Comparison of ENCODE assay signal across 8 cellular contexts in the genomic region with DNA sequence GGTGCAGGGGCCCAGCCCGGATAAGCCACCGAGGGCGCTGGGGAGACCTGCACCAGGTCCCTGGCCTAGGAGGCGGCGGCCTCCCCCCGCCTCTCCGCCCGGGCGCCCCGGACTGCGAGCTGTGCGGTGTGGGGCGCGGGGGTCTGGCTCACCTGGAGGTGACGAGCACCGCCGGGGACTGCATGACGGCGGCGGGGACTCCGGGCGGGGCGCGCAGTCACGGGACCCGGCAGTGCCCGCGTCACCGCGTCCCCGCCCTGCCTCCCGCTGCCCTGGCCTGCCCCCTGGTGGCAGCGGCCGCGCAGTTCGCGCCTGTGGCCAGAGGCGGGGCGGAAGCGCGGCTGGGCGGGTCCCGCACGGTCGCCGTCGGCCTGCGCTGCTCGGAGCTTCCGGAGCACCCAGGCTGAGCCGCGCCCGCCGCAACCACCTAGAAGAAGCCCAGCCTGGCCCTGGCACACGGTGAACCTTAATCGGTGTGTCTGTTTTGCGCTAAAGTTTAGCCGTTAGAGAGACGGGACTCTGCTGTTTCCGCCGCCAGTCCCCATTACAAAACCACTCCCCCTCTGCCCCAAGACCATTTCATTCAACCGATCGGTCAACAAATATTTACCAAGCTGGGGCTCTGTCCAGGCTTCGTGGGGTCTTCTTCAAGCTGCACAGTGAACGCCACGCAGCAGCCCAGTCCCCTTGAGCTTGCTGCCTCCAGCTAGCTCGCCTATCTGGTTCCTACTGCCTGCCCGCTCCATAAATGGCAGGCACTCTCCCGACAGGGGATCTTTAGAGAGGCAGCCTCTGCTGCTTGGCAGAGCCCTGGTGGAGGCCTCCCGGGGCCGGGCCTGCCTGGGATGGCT. TPM values are rescaled to one million over a fixed set of nuclear protein-coding genes. Genes with fewer than 3 reads are reported as not detected.
DNase-seq lines count a peak whose midpoint lies in the region; ATAC-seq and TF ChIP-seq lines count a peak whose summit lies in the region.

Gene HS1BP3 (minus strand): TSS at position 219 of the 851 bp plus-strand sequence. CDS start 35 bp downstream, at position 184.

- H3K9me3 ChIP-seq in OCI-LY1 (ENCODE audit: low read length) = no peaks in the 10 kb centered on the region
- H3K9me3 ChIP-seq in mucosa of rectum (ENCODE audit: control insufficient read depth in 2 of 2, low read length in 2 of 2) = no peaks in the 10 kb centered on the region

- H3F3A ChIP-seq in OCI-LY1 (ENCODE audit: insufficient read depth, low read length) = no peaks in the 10 kb centered on the region

- H3K79me2 ChIP-seq in OCI-LY1 (ENCODE audit: insufficient read depth, low read length) = no peaks in the 10 kb centered on the region

- no peaks in the 10 kb centered on the region for H4K20me1 ChIP-seq in OCI-LY1 (ENCODE audit: insufficient read depth, low read length)

- peak within 1 kb of the TSS; percentile 73 for H3K9ac ChIP-seq in OCI-LY1 (ENCODE audit: low read length)
- H3K9ac ChIP-seq in mucosa of rectum (ENCODE audit: low read depth in 1 of 2, low read length in 2 of 2) = peak within 1 kb of the TSS; percentile 96 to 98

- peak; percentile 88 for DNase-seq in Caki2 (ENCODE audit: low read depth)
- DNase-seq in HPDE6-E6E7 (ENCODE audit: extremely low spot score) = peak; percentile 84
- DNase-seq in activated T-cell treated with anti-CD3 and anti-CD28 coated beads for 24 hours (ENCODE audit: low read depth) = peak; percentile 85
- DNase-seq in epithelial cell of prostate (ENCODE audit: low read depth, low spot score) = no peak
- DNase-seq in stimulated activated CD8-positive, alpha-beta memory T cell treated with anti-CD3 and anti-CD28 coated beads, Interleukin-7, amount 100 ng/mL, for 1 hour (ENCODE audit: low read depth in 2 of 2) = peak; percentile 75 to 81

- in situ Hi-C loops in Caki2 (cut with HindIII; ENCODE audit: low pct_unique_long_range_greater_than_20kb, low sequenced_read_pairs) = no loop called here

- H3K27ac ChIP-seq in OCI-LY1 (ENCODE audit: low read depth, low read length, poor library complexity, severe bottlenecking) (no peak within 1 kb of the TSS), epithelial cell of prostate (peak within 1 kb of the TSS; percentile 53), mucosa of rectum (ENCODE audit: low read depth in 2 of 2, low read length in 2 of 2) (peak within 1 kb of the TSS; percentile 80 to 87)

- peak within 1 kb of the TSS; percentile 7 for H2AFZ ChIP-seq in OCI-LY1 (ENCODE audit: low read length)

- H3K4me3 ChIP-seq in OCI-LY1 (ENCODE audit: low read depth, low read length, poor library complexity, severe bottlenecking) (peak within 1 kb of the TSS; percentile 82), mucosa of rectum (ENCODE audit: low read length in 2 of 2) (peak within 1 kb of the TSS; percentile 93 to 98)

- peaks cover 17% of the 10 kb centered on the region for H3K4me1 ChIP-seq in OCI-LY1 (ENCODE audit: insufficient read depth, low read length, severe bottlenecking)
- H3K4me1 ChIP-seq in mucosa of rectum (ENCODE audit: control insufficient read depth in 2 of 2, insufficient read depth in 2 of 2, low read length in 2 of 2) = peaks cover 25 to 28% of the 10 kb centered on the region in 2 donors

- TF ChIP-seq CTCF in OCI-LY1 (IDR thresholded peaks at IDR 0.05; ENCODE audit: low read length) = peak; percentile 58

- peak; percentile 96 for ATAC-seq in GM19467 (IDR thresholded peaks at IDR 0.05; ENCODE audit: unreplicated experiment)

- H3K27me3 ChIP-seq in OCI-LY1 (ENCODE audit: insufficient read depth, low read length) (no peaks in the 10 kb centered on the region), mucosa of rectum (ENCODE audit: control insufficient read depth in 2 of 2, insufficient read depth in 2 of 2, low read length in 2 of 2) (no peaks in the 10 kb centered on the region)

- no peaks in the 10 kb centered on the region for H3K9me2 ChIP-seq in OCI-LY1 (ENCODE audit: low read depth, low read length)

- H3K36me3 ChIP-seq in OCI-LY1 (ENCODE audit: insufficient read depth, low read length) (no peaks in the 10 kb centered on the region), mucosa of rectum (ENCODE audit: control insufficient read depth in 2 of 2, insufficient read depth in 2 of 2, low read length in 2 of 2) (peaks cover 0 to 4% of the 10 kb centered on the region in 2 donors)

- H3K4me2 ChIP-seq in OCI-LY1 (ENCODE audit: low read length) = peak within 1 kb of the TSS; percentile 97

RNA-seq across cellular contexts. Expression of gene HS1BP3, which starts in this region (rescaled TPM):
- total RNA-seq in Caki2 (2014; rRNA removed; shearing (Covaris generic); ENCODE audit: low replicate concordance) = 47.8 and 66.2 TPM in 2 replicates
